ENCODE assay signal across 20 cellular contexts in genomic region chr6:31362751-31363150, GRCh38. TPM values are rescaled to one million over a fixed set of nuclear protein-coding genes. Genes with fewer than 3 reads are reported as not detected.
DNase-seq lines count a peak whose midpoint lies in the region; ATAC-seq, FAIRE-seq and TF ChIP-seq lines count a peak whose summit lies in the region.
"Had no signal": no experiment of that assay in that cellular context is flagged by ENCODE, and none has a peak within 500 bp of the region (broad histone marks: within the 10 kb centered on the region; RNA-seq: fewer than 3 reads in every experiment).

No MANE protein-coding gene starts in this region.

- H3K27me3 ChIP-seq in astrocyte (ENCODE audit: insufficient read depth, low read length) (peaks cover 44% of the 10 kb centered on the region), stomach (peaks cover 0 to 24% (median 0%) of the 10 kb centered on the region in 3 donors)

- no peak overlapping the region for H3K4me2 ChIP-seq in astrocyte (ENCODE audit: low read length)
- H3K4me2 ChIP-seq: BLaER1 had no signal

- peak; percentile 25 for DNase-seq in G401 (ENCODE audit: low spot score)
- no peak for DNase-seq in astrocyte (ENCODE audit: low read depth)
- DNase-seq in stimulated activated effector memory CD8-positive, alpha-beta T cell treated with anti-CD3 and anti-CD28 coated beads, Interleukin-12 subunit alpha, Interleukin-12 subunit beta, amount 100 ng/mL, for 72 hours (ENCODE audit: low spot score in 2 of 2) = peak in 1 of 2 donors; percentile 46
- DNase-seq in epidermal melanocyte (ENCODE audit: insufficient read length, low spot score) = no peak
- no peak for DNase-seq in stomach
- DNase-seq: 8988T; ACHN; BE2C; CD4-positive, alpha-beta memory T cell; CD4-positive, CD25-positive, alpha-beta regulatory T cell; CD8-positive, alpha-beta memory T cell; COR-L47; DMS79 treated with DMSO at 0.1 percent for 48 hours; GDM1 had no signal

- H3K4me3 ChIP-seq in astrocyte (ENCODE audit: insufficient read depth, low read depth, low read length) (no peak overlapping the region), stomach (no peak overlapping the region)
- H3K4me3 ChIP-seq: BLaER1, GM12878 had no signal

- H3K27me3 Mint-ChIP-seq in astrocyte (ENCODE audit: low read depth, unreplicated experiment) = peaks cover 44% of the 10 kb centered on the region

- no peaks in the 10 kb centered on the region for H4K20me1 ChIP-seq in astrocyte (ENCODE audit: insufficient read depth, low read length)
- H4K20me1 ChIP-seq: BLaER1 had no signal

- no peak for TF ChIP-seq CTCF in astrocyte (IDR thresholded peaks at IDR 0.05; ENCODE audit: insufficient read depth, low read depth, low read length)
- no peak for TF ChIP-seq CTCF in stomach (IDR thresholded peaks at IDR 0.05)

- TF ChIP-seq EP300 in stomach (IDR thresholded peaks at IDR 0.05) = no peak

- no peak overlapping the region for H3K9ac ChIP-seq in astrocyte (ENCODE audit: low read length)
- H3K9ac ChIP-seq: BLaER1 had no signal

- H3K9me3 ChIP-seq in astrocyte (ENCODE audit: insufficient read depth, low read depth, low read length) = no peaks in the 10 kb centered on the region
- H3K9me3 ChIP-seq in stomach = no peaks in the 10 kb centered on the region
- H3K9me3 ChIP-seq: BE2C, BLaER1 had no signal

- H3K27ac Mint-ChIP-seq in astrocyte (ENCODE audit: unreplicated experiment) = no peak overlapping the region
- peak overlapping the region; percentile 58 for H3K27ac Mint-ChIP-seq in stimulated activated effector memory CD8-positive, alpha-beta T cell treated with anti-CD3 and anti-CD28 coated beads, Interleukin-12 subunit alpha, Interleukin-12 subunit beta, amount 100 ng/mL, for 72 hours
- H3K27ac Mint-ChIP-seq: CD4-positive, CD25-positive, alpha-beta regulatory T cell had no signal

- H3K4me1 ChIP-seq in astrocyte (ENCODE audit: insufficient read depth, low read length) = peaks cover 2% of the 10 kb centered on the region
- H3K4me1 ChIP-seq in stomach = peaks cover 0 to 9% (median 9%) of the 10 kb centered on the region in 4 donors
- H3K4me1 ChIP-seq: BE2C had no signal

- no peak overlapping the region for H3K27ac ChIP-seq in astrocyte (ENCODE audit: low read depth, low read length)
- no peak overlapping the region for H3K27ac ChIP-seq in stomach
- H3K27ac ChIP-seq: BLaER1 had no signal

- H3K36me3 ChIP-seq in astrocyte (ENCODE audit: insufficient read depth, low read length) (no peaks in the 10 kb centered on the region), stomach (no peaks in the 10 kb centered on the region)
- H3K36me3 ChIP-seq: BE2C, BLaER1 had no signal

- H3K4me3 Mint-ChIP-seq in astrocyte (ENCODE audit: unreplicated experiment) = no peak overlapping the region
- no peak overlapping the region for H3K4me3 Mint-ChIP-seq in stimulated activated effector memory CD8-positive, alpha-beta T cell treated with anti-CD3 and anti-CD28 coated beads, Interleukin-12 subunit alpha, Interleukin-12 subunit beta, amount 100 ng/mL, for 72 hours
- H3K4me3 Mint-ChIP-seq: CD14-positive monocyte; CD4-positive, alpha-beta memory T cell had no signal

- peak overlapping the region; percentile 10 for H2AFZ ChIP-seq in astrocyte (ENCODE audit: low read depth, low read length)

- no peaks in the 10 kb centered on the region for H3K36me3 Mint-ChIP-seq in astrocyte (ENCODE audit: low read depth, unreplicated experiment)
- H3K36me3 Mint-ChIP-seq in stimulated activated effector memory CD8-positive, alpha-beta T cell treated with anti-CD3 and anti-CD28 coated beads, Interleukin-12 subunit alpha, Interleukin-12 subunit beta, amount 100 ng/mL, for 72 hours = peaks cover 13% of the 10 kb centered on the region
- H3K36me3 Mint-ChIP-seq: CD14-positive monocyte; CD4-positive, alpha-beta memory T cell; CD4-positive, CD25-positive, alpha-beta regulatory T cell had no signal

- H3K4me1 Mint-ChIP-seq in astrocyte (ENCODE audit: low read depth, unreplicated experiment) = peaks cover 6% of the 10 kb centered on the region
- H3K4me1 Mint-ChIP-seq in stimulated activated effector memory CD8-positive, alpha-beta T cell treated with anti-CD3 and anti-CD28 coated beads, Interleukin-12 subunit alpha, Interleukin-12 subunit beta, amount 100 ng/mL, for 72 hours = peaks cover 40% of the 10 kb centered on the region

- peaks cover 7% of the 10 kb centered on the region for H3K9me3 Mint-ChIP-seq in astrocyte (ENCODE audit: unreplicated experiment)
- peaks cover 3% of the 10 kb centered on the region for H3K9me3 Mint-ChIP-seq in stimulated activated effector memory CD8-positive, alpha-beta T cell treated with anti-CD3 and anti-CD28 coated beads, Interleukin-12 subunit alpha, Interleukin-12 subunit beta, amount 100 ng/mL, for 72 hours
- H3K9me3 Mint-ChIP-seq: CD4-positive, alpha-beta memory T cell had no signal

- no peak for TF ChIP-seq POLR2A in stomach (IDR thresholded peaks at IDR 0.05)

- no peak for ATAC-seq in stimulated activated effector memory CD8-positive, alpha-beta T cell treated with anti-CD3 and anti-CD28 coated beads, Interleukin-12 subunit alpha, Interleukin-12 subunit beta, amount 100 ng/mL, for 72 hours
- ATAC-seq: GM12878 had no signal

- 31 to 75% (median 52%) methylated on average over 5 of the region's 5 CpGs for WGBS in stomach, 5 donors

- in situ Hi-C loops in G401 (cut with HindIII; ENCODE audit: low sequenced_read_pairs) = no loop called here

- no peaks in the 10 kb centered on the region for H3K79me2 ChIP-seq in astrocyte (ENCODE audit: insufficient read depth, low read length)

- intact Hi-C loops in stomach (cut with DNase I; ENCODE audit: low total_unique reads) = no loop called here

- no peak for FAIRE-seq in astrocyte (lab: Jason Lieb, UNC)
- FAIRE-seq: A204.1, GM12878, GM12892, GM18507 had no signal

RNA-seq across cellular contexts. Expression of gene HLA-B, which starts 5.8 kb away (rescaled TPM):
- 9.0 and 25.4 TPM in 2 replicates for total RNA-seq in G401 (2014; rRNA removed; shearing (Covaris generic))
- total RNA-seq in astrocyte (1,493 and 2,082 TPM in 2 replicates), stomach (1,000 to 10,000 TPM in 3 of 5 donors, 100 to 1,000 TPM in 2; 134 to 1,907 (median 1,119) TPM)
- polyA plus RNA-seq in stomach = 100 to 1,000 TPM; 302 to 830 (median 436) TPM

RNA-seq across cellular contexts. Expression of gene MICA, which starts 40.6 kb away (rescaled TPM):
- 40.3 and 44.1 TPM in 2 replicates for total RNA-seq in G401 (2014; rRNA removed; shearing (Covaris generic))
- total RNA-seq in astrocyte (70.0 and 70.6 TPM in 2 replicates), stomach (10 to 100 TPM in 3 of 5 donors, 1 to 10 TPM in 2; 2.0 to 13.4 (median 11.1) TPM)
- polyA plus RNA-seq in stomach = 10 to 100 TPM in 2 of 3 donors, 1 to 10 TPM in 1; 9.9 to 13.6 (median 13.1) TPM
